Comparison of ENCODE assay signal across 7 cellular contexts in the genomic region with DNA sequence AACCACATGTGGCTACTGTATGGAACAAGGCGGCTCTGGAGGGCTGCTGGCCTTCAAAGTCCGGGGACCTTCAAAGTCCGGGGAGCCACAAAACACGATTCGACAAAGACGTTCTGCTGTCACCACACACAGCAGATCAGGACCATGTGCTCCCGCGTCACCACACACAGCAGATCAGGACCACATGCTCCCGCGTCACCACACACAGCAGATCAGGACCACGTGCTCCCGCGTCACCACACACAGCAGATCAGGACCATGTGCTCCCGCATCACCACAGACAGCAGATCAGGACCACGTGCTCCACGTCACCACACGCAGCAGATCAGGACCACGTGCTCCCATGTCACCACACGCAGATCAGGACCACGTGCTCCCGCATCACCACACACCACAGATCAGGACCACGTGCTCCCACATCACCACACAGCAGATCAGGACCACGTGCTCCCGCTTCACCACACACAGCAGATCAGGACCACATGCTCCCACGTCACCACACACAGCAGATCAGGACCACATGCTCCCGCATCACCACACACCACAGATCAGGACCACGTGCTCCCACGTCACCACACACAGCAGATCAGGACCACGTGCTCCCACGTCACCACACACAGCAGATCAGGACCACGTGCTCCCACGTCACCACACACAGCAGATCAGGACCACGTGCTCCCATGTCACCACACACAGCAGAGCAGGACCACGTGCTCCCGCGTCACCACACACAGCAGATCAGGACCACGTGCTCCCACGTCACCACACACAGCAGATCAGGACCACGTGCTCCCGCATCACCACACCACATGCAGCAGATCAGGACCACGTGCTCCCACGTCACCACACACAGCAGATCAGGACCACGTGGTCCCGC.
DNase-seq lines count a peak whose midpoint lies in the region; ATAC-seq, FAIRE-seq and TF ChIP-seq lines count a peak whose summit lies in the region.
"Not testable (repeated sequence)": the region's sequence is repeated elsewhere in the genome, so short reads cannot be mapped to it uniquely, and the experiment has no call there.

No MANE protein-coding gene starts in this region.

- H3K9me1 ChIP-seq in K562 (ENCODE audit: control insufficient read depth, insufficient read depth, low read length): not testable (repeated sequence)

- not testable (repeated sequence) for BruUV-seq in K562 (replicated peaks; lab: Mats Ljungman, UMichigan)

- TF ChIP-seq RAD21 in Ishikawa (IDR thresholded peaks at IDR 0.05; ENCODE audit: low read depth); K562 (CRISPR knock-in tag; conservative IDR thresholded peaks at IDR 0.05 in 1 of 2, IDR thresholded peaks at IDR 0.05 in 1 of 2): not testable (repeated sequence)

- 45% methylated on average over 40 of the region's 44 CpGs for WGBS in K562 (ENCODE audit: insufficient coverage, low coverage, missing lambda C conversion rate)
- 93 to 99% methylated on average over 16 to 37 of the region's 44 CpGs for WGBS in endodermal cell (ENCODE audit: insufficient coverage in 1 of 2, insufficient read length in 1 of 2), 2 experiments

- TF ChIP-seq CTCF in K562 (IDR thresholded peaks at IDR 0.05 in 2 of 3, conservative IDR thresholded peaks at IDR 0.05 in 1 of 3; ENCODE audit: insufficient read depth in 2 of 3, low read depth in 1 of 3, low read length in 3 of 3); endodermal cell (conservative IDR thresholded peaks at IDR 0.05); kidney (IDR thresholded peaks at IDR 0.05; ENCODE audit: borderline replicate concordance, extremely low read depth, insufficient read depth): not testable (repeated sequence)

- H3K9me3 Mint-ChIP-seq in endodermal cell; natural killer cell treated with Interleukin-12 subunit alpha and Interleukin-12 subunit beta and Interleukin-15 and Interleukin-18, amount 100 ng/mL, for 72 hours: not testable (repeated sequence)

- H3K79me2 ChIP-seq in K562 (ENCODE audit: control insufficient read depth, insufficient read depth, low read length): not testable (repeated sequence)

- POLR2A ChIA-PET in K562 (lab: Yijun Ruan, JAX): interaction anchor here (0.6 kb wide), 1 partner anchor 447 kb away, joined by 3 read pairs; no protein-coding TSS in a partner anchor

- H2AFZ ChIP-seq in K562 (ENCODE audit: low read depth, low read length): peak overlapping the region; percentile 38

- H3K4me1 ChIP-seq in BLaER1: peaks cover 44% of the 10 kb centered on the region
- H3K4me1 ChIP-seq in K562 (replicated peaks in 1 of 2; ENCODE audit: control insufficient read depth in 2 of 2, insufficient read depth in 2 of 2, low read length in 2 of 2); endodermal cell (ENCODE audit: control insufficient read depth, insufficient read depth, low read length); kidney (ENCODE audit: control insufficient read depth in 1 of 2, insufficient read depth in 1 of 2, low read depth in 1 of 2, low read length in 2 of 2): not testable (repeated sequence)

- not testable (repeated sequence) for TF ChIP-seq POLR2A in K562 (conservative IDR thresholded peaks at IDR 0.05)

- not testable (repeated sequence) for H3K27me3 Mint-ChIP-seq in endodermal cell (ENCODE audit: insufficient read depth); natural killer cell treated with Interleukin-12 subunit alpha and Interleukin-12 subunit beta and Interleukin-15 and Interleukin-18, amount 100 ng/mL, for 72 hours

- not testable (repeated sequence) for TF ChIP-seq EP300 in Ishikawa (IDR thresholded peaks at IDR 0.05; ENCODE audit: borderline replicate concordance); K562 (IDR thresholded peaks at IDR 0.05; ENCODE audit: low read length)

- peaks cover 30% of the 10 kb centered on the region for H4K20me1 ChIP-seq in BLaER1
- H4K20me1 ChIP-seq in K562 (replicated peaks; ENCODE audit: control insufficient read depth, insufficient read depth, low read length): not testable (repeated sequence)

- in situ Hi-C loops in K562 (cut with MboI): not testable (repeated sequence)

- not testable (repeated sequence) for H3K9me3 ChIP-seq in BLaER1; K562 (replicated peaks; ENCODE audit: control insufficient read depth, insufficient read depth, low read depth, low read length); kidney (ENCODE audit: control insufficient read depth in 1 of 2, low read length in 2 of 2)
- H3K9me3 ChIP-seq in endodermal cell (ENCODE audit: control insufficient read depth, low read length): peaks cover 48% of the 10 kb centered on the region

- not testable (repeated sequence) for H3K36me3 Mint-ChIP-seq in endodermal cell (ENCODE audit: low read depth); natural killer cell treated with Interleukin-12 subunit alpha and Interleukin-12 subunit beta and Interleukin-15 and Interleukin-18, amount 100 ng/mL, for 72 hours

- not testable (repeated sequence) for H3K4me3 Mint-ChIP-seq in endodermal cell; natural killer cell treated with Interleukin-12 subunit alpha and Interleukin-12 subunit beta and Interleukin-15 and Interleukin-18, amount 100 ng/mL, for 72 hours

- H3K4me1 Mint-ChIP-seq in endodermal cell; natural killer cell treated with Interleukin-12 subunit alpha and Interleukin-12 subunit beta and Interleukin-15 and Interleukin-18, amount 100 ng/mL, for 72 hours (ENCODE audit: low read depth in 2 of 2): not testable (repeated sequence)

- ATAC-seq in K562; natural killer cell treated with Interleukin-12 subunit alpha and Interleukin-12 subunit beta and Interleukin-15 and Interleukin-18, amount 100 ng/mL, for 72 hours: not testable (repeated sequence)

- intact Hi-C loops in K562 (cut with micrococcal nuclease); kidney (cut with DNase I); posterior vena cava (cut with DNase I): not testable (repeated sequence)

- FAIRE-seq in K562 (lab: Jason Lieb, UNC); kidney (lab: Jason Lieb, UNC): not testable (repeated sequence)

- H3K4me2 ChIP-seq in BLaER1: peak overlapping the region; percentile 74; the same call in 1 of the 2 replicates
- H3K4me2 ChIP-seq in K562 (ENCODE audit: insufficient read depth, low read length): not testable (repeated sequence)

- not testable (repeated sequence) for H3K4me3 ChIP-seq in BLaER1; K562; kidney (ENCODE audit: low read length in 2 of 2)
- H3K4me3 ChIP-seq in endodermal cell (ENCODE audit: low read length): peak overlapping the region; percentile 29

- not testable (repeated sequence) for H3K27ac Mint-ChIP-seq in endodermal cell; natural killer cell treated with Interleukin-12 subunit alpha and Interleukin-12 subunit beta and Interleukin-15 and Interleukin-18, amount 100 ng/mL, for 72 hours

- not testable (repeated sequence) for H3K27ac ChIP-seq in BLaER1; K562 (ENCODE audit: extremely low read depth, low read depth, low read length); endodermal cell (ENCODE audit: low read depth, low read length); kidney (ENCODE audit: low read depth in 2 of 2, low read length in 2 of 2)

- not testable (repeated sequence) for DNase-seq in K562 (ENCODE audit: extremely low read depth in 1 of 4, low spot score in 3 of 4); endodermal cell
- DNase-seq in kidney: peak; percentile 26
- DNase-seq in natural killer cell treated with Interleukin-12 subunit alpha and Interleukin-12 subunit beta and Interleukin-15 and Interleukin-18, amount 100 ng/mL, for 72 hours (ENCODE audit: low spot score): peak; percentile 3
- peak; percentile 29 for DNase-seq in posterior vena cava (ENCODE audit: low spot score)

- not testable (repeated sequence) for H3K27me3 ChIP-seq in BLaER1; endodermal cell (ENCODE audit: control insufficient read depth, insufficient read depth, low read length, poor library complexity, severe bottlenecking)
- peaks cover 22 to 72% of the 10 kb centered on the region in 2 experiments for H3K27me3 ChIP-seq in K562 (ENCODE audit: control insufficient read depth in 2 of 2, insufficient read depth in 2 of 2, low read length in 2 of 2)

- H3K9ac ChIP-seq in BLaER1; K562 (ENCODE audit: insufficient read depth in 1 of 2, low read depth in 2 of 2, low read length in 2 of 2); endodermal cell (ENCODE audit: extremely low read depth, low read length, poor library complexity, severe bottlenecking); kidney (ENCODE audit: low read length in 2 of 2): not testable (repeated sequence)

- H3K36me3 ChIP-seq in BLaER1; K562 (ENCODE audit: control insufficient read depth, insufficient read depth, low read length); endodermal cell (ENCODE audit: control insufficient read depth, insufficient read depth, low read length); kidney (ENCODE audit: control insufficient read depth in 1 of 2, insufficient read depth in 2 of 2, low read length in 2 of 2): not testable (repeated sequence)

- CTCF ChIA-PET in K562 (lab: Yijun Ruan, JAX; ENCODE audit: low intra/inter-chr PET ratio): not testable (repeated sequence)

TF ChIP-seq in K562, 482 proteins besides CTCF, POLR2A, EP300 and RAD21 (continues in another document):
- TF ChIP-seq, protein P1, sequence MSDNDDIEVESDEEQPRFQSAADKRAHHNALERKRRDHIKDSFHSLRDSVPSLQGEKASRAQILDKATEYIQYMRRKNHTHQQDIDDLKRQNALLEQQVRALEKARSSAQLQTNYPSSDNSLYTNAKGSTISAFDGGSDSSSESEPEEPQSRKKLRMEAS (CRISPR knock-in tag; IDR thresholded peaks at IDR 0.05): peak; percentile 96
- TF ChIP-seq, protein P2, sequence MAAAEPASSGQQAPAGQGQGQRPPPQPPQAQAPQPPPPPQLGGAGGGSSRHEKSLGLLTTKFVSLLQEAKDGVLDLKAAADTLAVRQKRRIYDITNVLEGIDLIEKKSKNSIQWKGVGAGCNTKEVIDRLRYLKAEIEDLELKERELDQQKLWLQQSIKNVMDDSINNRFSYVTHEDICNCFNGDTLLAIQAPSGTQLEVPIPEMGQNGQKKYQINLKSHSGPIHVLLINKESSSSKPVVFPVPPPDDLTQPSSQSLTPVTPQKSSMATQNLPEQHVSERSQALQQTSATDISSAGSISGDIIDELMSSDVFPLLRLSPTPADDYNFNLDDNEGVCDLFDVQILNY (CRISPR knock-in tag; IDR thresholded peaks at IDR 0.05): 0 out of 2 replicates have a peak, but pooled peaks have one; percentile 34
- peak; percentile 75 for TF ChIP-seq NR3C1 (CRISPR knock-in tag; IDR thresholded peaks at IDR 0.05)
